ENCODE assay signal across 1 cellular context in the genomic region with DNA sequence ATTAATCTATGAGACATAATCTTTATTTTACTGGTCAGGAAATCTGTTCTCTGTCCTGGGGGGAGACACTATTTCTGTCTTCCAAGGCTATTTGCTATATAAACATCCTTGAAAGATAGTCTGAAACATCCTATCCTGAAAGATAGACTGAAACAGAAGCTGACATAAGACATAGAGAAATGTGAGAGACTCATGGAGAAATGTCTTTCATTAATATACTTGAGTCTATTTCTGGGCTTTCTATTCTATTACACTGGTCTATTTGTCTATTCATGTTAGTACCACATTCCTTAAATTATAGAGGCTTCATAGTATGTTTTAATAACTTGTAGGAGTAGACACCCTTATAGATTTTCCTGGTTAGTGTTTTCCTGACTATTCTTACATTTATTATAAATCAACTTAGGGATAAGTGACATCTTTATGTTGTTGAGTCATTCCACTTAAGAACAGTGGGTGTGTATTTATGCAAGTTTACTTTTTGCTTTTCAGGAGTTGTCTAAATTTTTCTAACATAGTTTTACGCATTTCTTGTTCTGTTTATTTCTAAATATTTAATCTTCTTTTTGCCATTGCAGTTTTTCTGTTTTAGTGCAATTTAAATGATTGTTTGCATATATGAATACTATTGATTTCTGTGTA.
TF ChIP-seq lines count a peak whose summit lies in the region.

No MANE protein-coding gene starts in this region.

TF ChIP-seq in K562, 482 proteins besides CTCF, POLR2A, EP300 and RAD21 (continued from another document):
- TF ChIP-seq PBX2 (CRISPR knock-in tag; IDR thresholded peaks at IDR 0.05; ENCODE audit: low read depth): no peak
- peak; percentile 59 for TF ChIP-seq PBX2 (tag; conservative IDR thresholded peaks at IDR 0.05; ENCODE audit: low read depth)
- TF ChIP-seq NFE2 (IDR thresholded peaks at IDR 0.05; ENCODE audit: low read depth): peak; percentile 21; the same call in 1 of the 2 replicates
- no peak for TF ChIP-seq FOXA3 (CRISPR knock-in tag; conservative IDR thresholded peaks at IDR 0.05 in 1 of 2, IDR thresholded peaks at IDR 0.05 in 1 of 2)
TF ChIP-seq in K562: peak in this region for 4.
